ENCODE assay signal across 1 cellular context in the genomic region with DNA sequence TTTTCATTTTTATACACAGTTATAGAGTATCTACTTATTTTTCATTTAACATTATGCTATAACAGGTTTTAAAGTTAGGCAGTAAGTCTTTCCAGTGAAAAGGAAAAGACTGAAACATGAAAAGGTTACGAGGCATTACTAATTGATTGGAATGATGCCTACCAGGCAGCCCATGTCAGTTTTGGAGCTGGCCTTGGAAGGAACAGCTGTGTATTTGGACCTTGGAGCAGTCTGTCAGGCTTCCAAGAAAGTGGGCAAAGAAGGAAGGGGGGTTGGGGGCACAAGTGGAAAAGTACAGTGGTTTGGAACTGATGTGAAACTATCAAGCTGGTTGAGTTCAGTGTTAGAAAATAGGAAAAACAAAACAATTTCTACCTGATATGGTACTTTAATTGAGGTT.
TF ChIP-seq lines count a peak whose summit lies in the region.

No MANE protein-coding gene starts in this region.

TF ChIP-seq in SK-N-SH, 30 proteins besides CTCF, POLR2A, EP300 and RAD21 (continued from another document):
- TF ChIP-seq USF2 (IDR thresholded peaks at IDR 0.05; ENCODE audit: borderline replicate concordance, low read depth, low read length) (no peak), MXI1 (IDR thresholded peaks at IDR 0.05; ENCODE audit: low read depth, low read length) (no peak), POLR2AphosphoS5 (IDR thresholded peaks at IDR 0.05; ENCODE audit: low read depth, low read length) (no peak), CHD2 (IDR thresholded peaks at IDR 0.05; ENCODE audit: low read length, partially characterized antibody) (no peak), GABPA (IDR thresholded peaks at IDR 0.05; ENCODE audit: low read depth) (no peak)
- TF ChIP-seq, protein P1, sequence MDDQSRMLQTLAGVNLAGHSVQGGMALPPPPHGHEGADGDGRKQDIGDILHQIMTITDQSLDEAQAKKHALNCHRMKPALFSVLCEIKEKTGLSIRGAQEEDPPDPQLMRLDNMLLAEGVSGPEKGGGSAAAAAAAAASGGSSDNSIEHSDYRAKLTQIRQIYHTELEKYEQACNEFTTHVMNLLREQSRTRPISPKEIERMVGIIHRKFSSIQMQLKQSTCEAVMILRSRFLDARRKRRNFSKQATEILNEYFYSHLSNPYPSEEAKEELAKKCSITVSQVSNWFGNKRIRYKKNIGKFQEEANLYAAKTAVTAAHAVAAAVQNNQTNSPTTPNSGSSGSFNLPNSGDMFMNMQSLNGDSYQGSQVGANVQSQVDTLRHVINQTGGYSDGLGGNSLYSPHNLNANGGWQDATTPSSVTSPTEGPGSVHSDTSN (IDR thresholded peaks at IDR 0.05) = no peak
TF ChIP-seq in SK-N-SH: peak in this region for 0.
